ENCODE assay signal across 13 cellular contexts in the genomic region with DNA sequence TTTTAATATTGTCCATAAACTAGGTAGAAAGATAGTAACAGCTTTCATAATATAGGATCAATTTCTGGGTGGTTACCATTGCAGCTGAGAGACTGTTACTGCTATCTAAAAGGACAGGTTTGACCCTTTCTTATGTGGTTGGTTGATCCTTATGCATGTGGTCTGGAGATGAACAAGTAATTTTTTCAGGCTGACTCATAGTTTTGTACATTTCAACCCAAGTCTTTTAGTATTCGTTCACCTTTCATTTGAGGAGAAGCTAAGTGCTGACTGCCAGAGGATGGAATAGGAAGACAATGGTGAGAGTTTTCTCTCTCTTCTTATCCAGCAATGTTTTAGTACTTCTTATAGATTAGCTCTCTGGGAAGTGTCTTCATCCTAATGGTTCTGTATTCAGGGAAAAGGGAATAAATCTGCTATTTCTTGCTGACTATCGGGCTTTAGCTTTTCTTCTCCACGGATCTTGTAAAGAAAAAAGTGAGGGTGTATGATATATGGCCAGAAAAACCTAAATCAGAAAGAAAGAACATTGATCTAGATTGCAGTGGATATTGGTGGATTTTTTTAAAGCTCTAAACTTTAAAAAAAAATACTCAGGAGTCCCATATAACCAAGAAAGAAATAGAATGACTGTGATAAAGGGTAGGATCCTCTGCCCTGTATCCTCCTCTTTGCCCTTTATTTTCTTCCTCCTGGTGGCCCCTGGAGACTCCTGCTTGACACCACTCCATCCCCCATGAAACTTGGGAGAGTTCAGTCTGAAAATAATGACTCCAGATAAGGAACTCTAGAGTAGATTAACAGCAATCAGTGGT.
A peak's percentile ranks its signal among the peaks of the same experiment; 100 is the strongest.
DNase-seq lines count a peak whose midpoint lies in the region; ATAC-seq and TF ChIP-seq lines count a peak whose summit lies in the region.
"Had no signal": no experiment of that assay in that cellular context is flagged by ENCODE, and none has a peak within 500 bp of the region (broad histone marks: within the 10 kb centered on the region; RNA-seq: fewer than 3 reads in every experiment).

No MANE protein-coding gene starts in this region.

- TF ChIP-seq POLR2A in GM18505 (IDR thresholded peaks at IDR 0.05; ENCODE audit: borderline replicate concordance, extremely low read depth, insufficient read depth, insufficient read length) (no peak), ovary (IDR thresholded peaks at IDR 0.05) (no peak)

- H3K4me3 ChIP-seq in OCI-LY3 (ENCODE audit: low read length) (peak overlapping the region; percentile 30; the same call in 1 of the 2 replicates), choroid plexus epithelial cell (ENCODE audit: low read depth, low read length) (peak overlapping the region; percentile 0), ovary (no peak overlapping the region)
- H3K4me3 ChIP-seq: right lobe of liver had no signal

- H3K4me1 ChIP-seq in OCI-LY3 (ENCODE audit: low read length) (peaks cover 34% of the 10 kb centered on the region), ovary (ENCODE audit: insufficient read depth) (no peaks in the 10 kb centered on the region)

- ATAC-seq in GM18505 (IDR thresholded peaks at IDR 0.05; ENCODE audit: unreplicated experiment) (peak; percentile 58), GM18520 (IDR thresholded peaks at IDR 0.05; ENCODE audit: unreplicated experiment) (no peak), esophagus mucosa (no peak)
- ATAC-seq: right lobe of liver had no signal

- no peak for TF ChIP-seq EP300 in ovary (IDR thresholded peaks at IDR 0.05)

- H3K9me3 ChIP-seq in OCI-LY3 (ENCODE audit: insufficient read depth, low read length), result no peaks in the 10 kb centered on the region
- H3K9me3 ChIP-seq in ovary, result no peaks in the 10 kb centered on the region
- H3K9me3 ChIP-seq: right lobe of liver had no signal

- H3K27me3 ChIP-seq in OCI-LY3 (ENCODE audit: low read depth, low read length) (peaks cover 48% of the 10 kb centered on the region), ovary (no peaks in the 10 kb centered on the region)
- H3K27me3 ChIP-seq: right lobe of liver had no signal

- no peaks in the 10 kb centered on the region for H3K79me2 ChIP-seq in OCI-LY3 (ENCODE audit: low read length)

- no peaks in the 10 kb centered on the region for H4K20me1 ChIP-seq in OCI-LY3 (ENCODE audit: insufficient read depth, low read length)

- no peak overlapping the region for H3K9ac ChIP-seq in OCI-LY3 (ENCODE audit: low read length)

- H3K27ac ChIP-seq in OCI-LY3 (ENCODE audit: low read length) (no peak overlapping the region), ovary (peak overlapping the region; percentile 41 to 42)
- H3K27ac ChIP-seq: right lobe of liver had no signal

- WGBS in ovary, 3 donors, result 60 to 67% (median 62%) methylated on average over 3 of the region's 3 CpGs

- TF ChIP-seq CTCF in OCI-LY3 (IDR thresholded peaks at IDR 0.05; ENCODE audit: low read depth, low read length) (no peak), choroid plexus epithelial cell (conservative IDR thresholded peaks at IDR 0.05; ENCODE audit: low read depth, low read length) (no peak), ovary (IDR thresholded peaks at IDR 0.05) (no peak)

- peak overlapping the region; percentile 52 for H3K4me2 ChIP-seq in OCI-LY3 (ENCODE audit: low read length)

- no peaks in the 10 kb centered on the region for H3K36me3 ChIP-seq in OCI-LY3 (replicated peaks; ENCODE audit: low read depth, low read length)
- H3K36me3 ChIP-seq in ovary, result no peaks in the 10 kb centered on the region
- H3K36me3 ChIP-seq: right lobe of liver had no signal

- DNase-seq in choroid plexus epithelial cell (ENCODE audit: low read depth), result peak; percentile 94
- DNase-seq in ovary, result no peak
- DNase-seq in stimulated activated CD4-positive, alpha-beta T cell treated with anti-CD3 and anti-CD28 coated beads, Interleukin-2, amount 100 ng/mL, for 48 hours, result no peak
- no peak for DNase-seq in activated CD4-positive, alpha-beta T cell treated with anti-CD3 and anti-CD28 coated beads, Interleukin-2, amount 50 U/mL, for 4 hours
- DNase-seq: activated CD4-positive, CD25-positive, alpha-beta regulatory T cell; activated naive CD4-positive, alpha-beta T cell treated with anti-CD3 and anti-CD28 coated beads, Interleukin-2, amount 10 ng/mL, durations not matched to agents 7 days and 5 days; Calu3; NCI-H1105; right lobe of liver had no signal

- intact Hi-C loops in ovary (cut with DNase I), result loop anchor here in 1 of 4 donors (5.0 kb wide), 1 partner anchor 89 kb away; the partner anchor contains the start of gene CPED1

- H2AFZ ChIP-seq in OCI-LY3 (ENCODE audit: low read depth, low read length), result no peak overlapping the region
